In genomic region chr6:3406362-3406809, GRCh38 we compare ENCODE assay signal across 22 cellular contexts. TPM values are rescaled to one million over a fixed set of nuclear protein-coding genes. Genes with fewer than 3 reads are reported as not detected.
DNase-seq lines count a peak whose midpoint lies in the region; ATAC-seq and TF ChIP-seq lines count a peak whose summit lies in the region.
"Had no signal": no experiment of that assay in that cellular context is flagged by ENCODE, and none has a peak within 500 bp of the region (broad histone marks: within the 10 kb centered on the region; RNA-seq: fewer than 3 reads in every experiment).

No MANE protein-coding gene starts in this region.

- H3K79me2 ChIP-seq in GM23248 (ENCODE audit: insufficient read depth), result no peaks in the 10 kb centered on the region; the same call in 1 of the 2 replicates

- no peaks in the 10 kb centered on the region for H3K27me3 ChIP-seq in GM23248 (replicated peaks; ENCODE audit: insufficient read depth)
- H3K27me3 ChIP-seq in right lobe of liver, result no peaks in the 10 kb centered on the region
- H3K27me3 ChIP-seq: uterus had no signal

- H3K27ac Mint-ChIP-seq in dendritic cell treated with granulocyte-macrophage colony-stimulating factor and Interleukin-4, amounts not matched to agents 40 ng/mL and 50 ng/mL, for 4 days, result peak overlapping the region; percentile 69
- no peak overlapping the region for H3K27ac Mint-ChIP-seq in activated CD8-positive, alpha-beta T cell treated with anti-CD3 and anti-CD28 coated beads for 36 hours
- H3K27ac Mint-ChIP-seq: CD4-positive, alpha-beta T cell; immature natural killer cell; stimulated activated naive CD8-positive, alpha-beta T cell treated with anti-CD3 and anti-CD28 coated beads, Interleukin-15, Interleukin-2, amounts not matched to agents 100 ng/mL and 50 ng/mL, for 24 hours had no signal

- H3K4me1 ChIP-seq in GM23248 (ENCODE audit: insufficient read depth), result peaks cover 19% of the 10 kb centered on the region
- H3K4me1 ChIP-seq in right lobe of liver, result peaks cover 0 to 90% (median 44%) of the 10 kb centered on the region in 4 donors

- CTCF ChIA-PET in activated CD8-positive, alpha-beta T cell treated with anti-CD3 and anti-CD28 coated beads for 36 hours (lab: Charles Lee), result no interaction called here

- intact Hi-C loops in dendritic cell treated with granulocyte-macrophage colony-stimulating factor and Interleukin-4, amounts not matched to agents 40 ng/mL and 50 ng/mL, for 4 days (cut with micrococcal nuclease), result no loop called here
- intact Hi-C loops in right lobe of liver (cut with DNase I), result no loop called here
- intact Hi-C loops in left colon (cut with DNase I, micrococcal nuclease), result no loop called here
- intact Hi-C loops in activated CD8-positive, alpha-beta T cell treated with anti-CD3 and anti-CD28 coated beads for 36 hours (cut with micrococcal nuclease), result no loop called here

- DNase-seq in GM23248 (no peak), right lobe of liver (peak in 2 of 3 donors; percentile 65 to 76), substantia nigra (lab: John Stamatoyannopoulos, UW) (no peak), NCI-H2029 treated with DMSO at 0.1 percent for 48 hours (lab: John Stamatoyannopoulos, UW) (no peak), left colon (no peak), occipital lobe (lab: John Stamatoyannopoulos, UW) (no peak)
- DNase-seq in activated CD8-positive, alpha-beta T cell treated with anti-CD3 and anti-CD28 coated beads for 36 hours, result no peak
- DNase-seq: activated CD4-positive, alpha-beta T cell treated with anti-CD3 and anti-CD28 coated beads for 4 hours; activated effector memory CD4-positive, alpha-beta T cell treated with anti-CD3 and anti-CD28 coated beads, Interleukin-2, amount 50 U/mL, for 16 hours; CD4-positive, alpha-beta T cell; DMS79 treated with DMSO at 0.1 percent for 48 hours; immature natural killer cell; Karpas-422; NCI-H1048; NCI-H1930; NCI-H446; NK-92 treated with Interleukin-12 subunit alpha and Interleukin-12 subunit beta, amount 100 ng/mL, for 24 hours; nucleus accumbens; uterus had no signal

- H3K9me2 ChIP-seq in GM23248 (ENCODE audit: insufficient read depth), result no peaks in the 10 kb centered on the region

- H3K9me3 Mint-ChIP-seq in dendritic cell treated with granulocyte-macrophage colony-stimulating factor and Interleukin-4, amounts not matched to agents 40 ng/mL and 50 ng/mL, for 4 days, result no peaks in the 10 kb centered on the region
- no peaks in the 10 kb centered on the region for H3K9me3 Mint-ChIP-seq in activated CD8-positive, alpha-beta T cell treated with anti-CD3 and anti-CD28 coated beads for 36 hours
- H3K9me3 Mint-ChIP-seq: CD4-positive, alpha-beta T cell; immature natural killer cell; stimulated activated naive CD8-positive, alpha-beta T cell treated with anti-CD3 and anti-CD28 coated beads, Interleukin-15, Interleukin-2, amounts not matched to agents 100 ng/mL and 50 ng/mL, for 24 hours had no signal

- peaks cover 36% of the 10 kb centered on the region for H3K4me1 Mint-ChIP-seq in dendritic cell treated with granulocyte-macrophage colony-stimulating factor and Interleukin-4, amounts not matched to agents 40 ng/mL and 50 ng/mL, for 4 days (ENCODE audit: low read depth)
- no peaks in the 10 kb centered on the region for H3K4me1 Mint-ChIP-seq in activated CD8-positive, alpha-beta T cell treated with anti-CD3 and anti-CD28 coated beads for 36 hours (ENCODE audit: low read depth)
- H3K4me1 Mint-ChIP-seq: immature natural killer cell had no signal

- H3K4me3 Mint-ChIP-seq in dendritic cell treated with granulocyte-macrophage colony-stimulating factor and Interleukin-4, amounts not matched to agents 40 ng/mL and 50 ng/mL, for 4 days, result no peak overlapping the region
- no peak overlapping the region for H3K4me3 Mint-ChIP-seq in activated CD8-positive, alpha-beta T cell treated with anti-CD3 and anti-CD28 coated beads for 36 hours
- H3K4me3 Mint-ChIP-seq: CD4-positive, alpha-beta T cell; immature natural killer cell; stimulated activated naive CD8-positive, alpha-beta T cell treated with anti-CD3 and anti-CD28 coated beads, Interleukin-15, Interleukin-2, amounts not matched to agents 100 ng/mL and 50 ng/mL, for 24 hours had no signal

- no peak overlapping the region for H3K4me3 ChIP-seq in GM23248
- H3K4me3 ChIP-seq in right lobe of liver, result no peak overlapping the region
- H3K4me3 ChIP-seq: lung, uterus had no signal

- no peak for TF ChIP-seq POLR2A in right lobe of liver (IDR thresholded peaks at IDR 0.05)

- H3K9ac ChIP-seq in GM23248, result no peak overlapping the region

- H3K27me3 Mint-ChIP-seq in dendritic cell treated with granulocyte-macrophage colony-stimulating factor and Interleukin-4, amounts not matched to agents 40 ng/mL and 50 ng/mL, for 4 days, result peaks cover 32% of the 10 kb centered on the region
- H3K27me3 Mint-ChIP-seq in activated CD8-positive, alpha-beta T cell treated with anti-CD3 and anti-CD28 coated beads for 36 hours, result no peaks in the 10 kb centered on the region
- H3K27me3 Mint-ChIP-seq: CD4-positive, alpha-beta T cell; stimulated activated naive CD8-positive, alpha-beta T cell treated with anti-CD3 and anti-CD28 coated beads, Interleukin-15, Interleukin-2, amounts not matched to agents 100 ng/mL and 50 ng/mL, for 24 hours had no signal

- POLR2A ChIA-PET in activated CD8-positive, alpha-beta T cell treated with anti-CD3 and anti-CD28 coated beads for 36 hours (lab: Charles Lee), result no interaction called here

- no peaks in the 10 kb centered on the region for H4K20me1 ChIP-seq in GM23248 (ENCODE audit: insufficient read depth)

- H2AFZ ChIP-seq in GM23248, result no peak overlapping the region

- H3K36me3 Mint-ChIP-seq in dendritic cell treated with granulocyte-macrophage colony-stimulating factor and Interleukin-4, amounts not matched to agents 40 ng/mL and 50 ng/mL, for 4 days (ENCODE audit: low read depth), result no peaks in the 10 kb centered on the region
- H3K36me3 Mint-ChIP-seq in activated CD8-positive, alpha-beta T cell treated with anti-CD3 and anti-CD28 coated beads for 36 hours (ENCODE audit: low read depth), result no peaks in the 10 kb centered on the region
- H3K36me3 Mint-ChIP-seq: immature natural killer cell had no signal

- no peaks in the 10 kb centered on the region for H3K9me3 ChIP-seq in GM23248 (ENCODE audit: low read depth)
- H3K9me3 ChIP-seq in right lobe of liver, result no peaks in the 10 kb centered on the region
- H3K9me3 ChIP-seq: uterus had no signal

- H3K4me2 ChIP-seq in GM23248 (ENCODE audit: unreplicated experiment), result no peak overlapping the region

- peak; percentile 44 to 68 (median 57) for ATAC-seq in right lobe of liver
- ATAC-seq in left colon, result no peak
- no peak for ATAC-seq in activated CD8-positive, alpha-beta T cell treated with anti-CD3 and anti-CD28 coated beads for 36 hours

- H3K36me3 ChIP-seq in GM23248 (ENCODE audit: low read depth) (no peaks in the 10 kb centered on the region), right lobe of liver (no peaks in the 10 kb centered on the region)
- H3K36me3 ChIP-seq: uterus had no signal

- in situ Hi-C loops in GM23248 (cut with MboI), result no loop called here

- H3F3A ChIP-seq in GM23248 (ENCODE audit: insufficient read depth), result peaks cover 24% of the 10 kb centered on the region

- no peak for TF ChIP-seq CTCF in right lobe of liver (IDR thresholded peaks at IDR 0.05)
- TF ChIP-seq CTCF in activated CD8-positive, alpha-beta T cell treated with anti-CD3 and anti-CD28 coated beads for 36 hours (IDR thresholded peaks at IDR 0.05), result no peak

- 0 out of 2 replicates have a peak overlapping the region, but pooled peaks have one; percentile 68 for H3K27ac ChIP-seq in GM23248
- peak overlapping the region; percentile 6 to 92 (median 23) for H3K27ac ChIP-seq in right lobe of liver
- H3K27ac ChIP-seq in substantia nigra (ENCODE audit: low read depth, low read length, poor library complexity, severe bottlenecking), result peak overlapping the region; percentile 9
- H3K27ac ChIP-seq: uterus had no signal

- 58 to 61% methylated on average over 9 of the region's 9 CpGs for WGBS in GM23248 (ENCODE audit: low coverage in 1 of 2, low lambda C conversion rate in 2 of 2, missing lambda C conversion rate in 2 of 2), 2 experiments
- WGBS in right lobe of liver (ENCODE audit: insufficient coverage, low coverage, low lambda C conversion rate, missing lambda C conversion rate), result 32% methylated on average over 9 of the region's 9 CpGs

RNA-seq across cellular contexts. Expression of gene SLC22A23, which starts 50.5 kb away (rescaled TPM):
- 7.3 and 9.5 TPM in 2 replicates for total RNA-seq in GM23248 (2014; rRNA removed; shearing (Covaris generic))
- polyA plus RNA-seq in GM23248 (2016; fragmentation: Nextera tagmentation; extraction: Ambion mirVana), result 2.4 TPM in 2 replicates
- total RNA-seq in right lobe of liver (10 to 100 TPM; 11.7 to 27.6 (median 16.3) TPM), left colon (10 to 100 TPM; 75.2 to 98.6 TPM), occipital lobe (44.3 TPM)
- under 1 TPM; 0.16 to 0.34 TPM for total RNA-seq in activated CD8-positive, alpha-beta T cell treated with anti-CD3 and anti-CD28 coated beads for 36 hours

Comparison
In these comparisons a context has a peak if more than half of its experiments do, and no peak if none do; other contexts are left out.
1. DNase-seq: peak in right lobe of liver (2 of 3); none in GM23248 (single experiment), substantia nigra (0 of 49), NCI-H2029 treated with DMSO at 0.1 percent for 48 hours (single experiment), left colon (0 of 2), activated CD8-positive, alpha-beta T cell treated with anti-CD3 and anti-CD28 coated beads for 36 hours (single experiment) and occipital lobe (single experiment).
2. H3K27ac ChIP-seq: peak in every context shown above with its lines; median percentile 68 in GM23248; 23 in right lobe of liver; 9 in substantia nigra.
3. ATAC-seq: peak in right lobe of liver (4 of 4); none in left colon (single experiment) and activated CD8-positive, alpha-beta T cell treated with anti-CD3 and anti-CD28 coated beads for 36 hours (single experiment).